In the genomic region with DNA sequence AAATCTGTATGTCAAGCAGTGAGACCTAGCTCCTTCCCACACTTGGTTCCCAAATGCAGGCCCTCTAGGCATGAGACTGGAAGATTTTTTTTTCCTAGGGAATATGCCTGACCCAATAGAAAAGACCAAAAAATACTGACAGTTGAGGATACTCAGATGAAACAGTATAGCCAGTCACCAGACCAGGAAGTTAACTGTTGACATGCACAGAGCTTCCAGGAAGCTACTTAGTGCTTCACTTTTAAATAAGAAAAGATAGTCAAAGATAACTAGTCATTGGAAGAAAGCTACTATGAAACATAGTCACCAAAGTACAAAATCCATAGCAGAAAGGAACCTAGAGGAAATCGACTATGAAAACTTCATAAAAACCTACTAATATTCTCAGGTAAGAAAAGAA, we compare ENCODE assay signal across 33 cellular contexts. TPM values are rescaled to one million over a fixed set of nuclear protein-coding genes. Genes with fewer than 3 reads are reported as not detected.
"Had no signal": no experiment of that assay in that cellular context is flagged by ENCODE, and none has a peak within 500 bp of the region (broad histone marks: within the 10 kb centered on the region; RNA-seq: fewer than 3 reads in every experiment).

No MANE protein-coding gene starts in this region.

- H3K4me1 Mint-ChIP-seq: activated B cell treated with CpG ODN at 0.5 μM for 24 hours; activated CD4-positive, alpha-beta T cell treated with anti-CD3 and anti-CD28 coated beads for 36 hours had no signal

- ATAC-seq: activated CD4-positive, alpha-beta T cell treated with anti-CD3 and anti-CD28 coated beads for 36 hours; activated naive CD4-positive, alpha-beta T cell treated with anti-CD3 and anti-CD28 coated beads, Interleukin-2, amount 50 U/mL, for 72 hours; body of pancreas; gastroesophageal sphincter; left cardiac atrium; left ventricle myocardium superior; mucosa of descending colon; natural killer cell treated with Interleukin-12 subunit alpha and Interleukin-12 subunit beta and Interleukin-15 and Interleukin-18, amount 100 ng/mL, for 72 hours; right cardiac atrium had no signal

- H3K27ac ChIP-seq: adrenal gland, body of pancreas, gastroesophageal sphincter, spleen, tibial nerve had no signal

- H3K27me3 ChIP-seq: adrenal gland, body of pancreas, gastroesophageal sphincter, spleen, tibial nerve had no signal

- H3K27me3 Mint-ChIP-seq: activated B cell treated with CpG ODN at 0.5 μM for 24 hours; activated CD4-positive, alpha-beta memory T cell treated with anti-CD3 and anti-CD28 coated beads for 36 hours; activated CD4-positive, alpha-beta T cell treated with anti-CD3 and anti-CD28 coated beads for 36 hours; natural killer cell treated with Interleukin-12 subunit alpha and Interleukin-12 subunit beta and Interleukin-15 and Interleukin-18, amount 100 ng/mL, for 72 hours had no signal

- H3K4me3 ChIP-seq: adrenal gland, body of pancreas, gastroesophageal sphincter, mucosa of descending colon, spleen, tibial nerve had no signal

- H3K36me3 ChIP-seq: adrenal gland, gastroesophageal sphincter, tibial nerve had no signal

- DNase-seq: activated B cell treated with CpG ODN at 0.5 μM for 24 hours; activated CD4-positive, alpha-beta memory T cell treated with anti-CD3 and anti-CD28 coated beads for 36 hours; activated CD4-positive, alpha-beta T cell treated with anti-CD3 and anti-CD28 coated beads for 36 hours; activated gamma-delta T cell treated with Interleukin-2 at 50 U/mL for 16 hours; adrenal gland; aorta; body of pancreas; effector memory CD4-positive, alpha-beta T cell; erythroblast; head of caudate nucleus; hippocampal formation; left cardiac atrium; left ventricle myocardium superior; mucosa of descending colon; posterior cingulate gyrus; right cardiac atrium; spleen; stimulated activated naive CD4-positive, alpha-beta T cell treated with Interleukin-2 at 50 U/mL for 16 hours; T1000 had no signal

- H3K4me1 ChIP-seq: adrenal gland, body of pancreas, gastroesophageal sphincter, spleen, tibial nerve had no signal

- H3K27ac Mint-ChIP-seq: activated B cell treated with CpG ODN at 0.5 μM for 24 hours; activated CD4-positive, alpha-beta memory T cell treated with anti-CD3 and anti-CD28 coated beads for 36 hours; activated CD4-positive, alpha-beta T cell treated with anti-CD3 and anti-CD28 coated beads for 36 hours; activated naive CD4-positive, alpha-beta T cell treated with anti-CD3 and anti-CD28 coated beads, Interleukin-2, amount 50 U/mL, for 72 hours had no signal

- H3K4me3 Mint-ChIP-seq: activated B cell treated with CpG ODN at 0.5 μM for 24 hours; activated CD4-positive, alpha-beta memory T cell treated with anti-CD3 and anti-CD28 coated beads for 36 hours; activated CD4-positive, alpha-beta T cell treated with anti-CD3 and anti-CD28 coated beads for 36 hours; natural killer cell treated with Interleukin-12 subunit alpha and Interleukin-12 subunit beta and Interleukin-15 and Interleukin-18, amount 100 ng/mL, for 72 hours had no signal

- H3K9me3 Mint-ChIP-seq: activated B cell treated with CpG ODN at 0.5 μM for 24 hours; activated CD4-positive, alpha-beta memory T cell treated with anti-CD3 and anti-CD28 coated beads for 36 hours; activated naive CD4-positive, alpha-beta T cell treated with anti-CD3 and anti-CD28 coated beads, Interleukin-2, amount 50 U/mL, for 72 hours; natural killer cell treated with Interleukin-12 subunit alpha and Interleukin-12 subunit beta and Interleukin-15 and Interleukin-18, amount 100 ng/mL, for 72 hours had no signal

- H3K9me3 ChIP-seq: adrenal gland, body of pancreas, gastroesophageal sphincter, mucosa of descending colon, spleen, tibial nerve had no signal

RNA-seq across cellular contexts. Expression of gene ZAR1L, which starts 32.5 kb away (rescaled TPM):
- total RNA-seq: activated B cell treated with CpG ODN at 0.5 μM for 24 hours; activated CD4-positive, alpha-beta memory T cell treated with anti-CD3 and anti-CD28 coated beads for 36 hours; activated CD4-positive, alpha-beta T cell treated with anti-CD3 and anti-CD28 coated beads for 36 hours; activated naive CD4-positive, alpha-beta T cell treated with anti-CD3 and anti-CD28 coated beads, Interleukin-2, amount 50 U/mL, for 72 hours; adrenal gland; aorta; body of pancreas; dermis microvascular lymphatic vessel endothelial cell; fibroblast of lung; gastroesophageal sphincter; left cardiac atrium; left ventricle myocardium superior; lung microvascular endothelial cell; mesenteric fat pad; mucosa of descending colon; myocyte; natural killer cell treated with Interleukin-12 subunit alpha and Interleukin-12 subunit beta and Interleukin-15 and Interleukin-18, amount 100 ng/mL, for 72 hours; omental fat pad; right cardiac atrium; SK-MEL-5; spleen; T-helper 1 cell treated with Interleukin-12 subunit alpha and Interleukin-12 subunit beta and Interleukin-4 antibody, amounts not matched to agents 30 ng/mL and 1 ng/mL, for 36 hours; temporal lobe; ureter had no signal
